ENCODE assay signal across 19 cellular contexts in genomic region chr2:176466918-176467452, GRCh38.
A peak's percentile ranks its signal among the peaks of the same experiment; 100 is the strongest.
DNase-seq lines count a peak whose midpoint lies in the region; ATAC-seq, FAIRE-seq and TF ChIP-seq lines count a peak whose summit lies in the region.
"Had no signal": no experiment of that assay in that cellular context is flagged by ENCODE, and none has a peak within 500 bp of the region (broad histone marks: within the 10 kb centered on the region; RNA-seq: fewer than 3 reads in every experiment).

No MANE protein-coding gene starts in this region.

- H3K27me3 Mint-ChIP-seq in Calu3 (ENCODE audit: unreplicated experiment), result no peaks in the 10 kb centered on the region

- ATAC-seq in K562, result no peak
- ATAC-seq: HepG2 had no signal

- POLR2A ChIA-PET in K562 (lab: Yijun Ruan, JAX), result no interaction called here

- DNase-seq in LNCaP clone FGC (ENCODE audit: low read depth) (peak; percentile 58), K562 (ENCODE audit: extremely low read depth in 1 of 4, low spot score in 3 of 4) (no peak), kidney tubule cell (ENCODE audit: low spot score) (peak; percentile 74), renal cortical epithelial cell (ENCODE audit: low read depth) (peak; percentile 97), Calu3 (no peak), Kasumi-1 (lab: John Stamatoyannopoulos, UW) (no peak), osteoblast (ENCODE audit: insufficient read length, low spot score, missing footprints) (no peak)
- DNase-seq: CD4-positive, CD25-positive, alpha-beta regulatory T cell; DMS 273 treated with DMSO at 0.1 percent for 48 hours; H9; KBM-7; NCI-H1092 treated with DMSO at 0.1 percent for 48 hours; NCI-H2081 treated with DMSO at 0.1 percent for 48 hours; NK-92 treated with Interleukin-12 subunit alpha and Interleukin-12 subunit beta, amount 100 ng/mL, for 24 hours; SIG-M5; SK-N-SH had no signal

- H3K4me1 ChIP-seq in K562 (replicated peaks in 1 of 2; ENCODE audit: control insufficient read depth in 2 of 2, insufficient read depth in 2 of 2, low read length in 2 of 2), result no peaks in the 10 kb centered on the region
- peaks cover 3% of the 10 kb centered on the region for H3K4me1 ChIP-seq in osteoblast (ENCODE audit: insufficient read depth, low read length)

- H3K4me3 Mint-ChIP-seq in Calu3 (ENCODE audit: low read depth, unreplicated experiment), result no peak overlapping the region
- H3K4me3 Mint-ChIP-seq: CD4-positive, CD25-positive, alpha-beta regulatory T cell; H9 had no signal

- TF ChIP-seq CTCF in LNCaP clone FGC (IDR thresholded peaks at IDR 0.05; ENCODE audit: control insufficient read depth, extremely low read depth, insufficient read depth), result no peak
- TF ChIP-seq CTCF in K562 (IDR thresholded peaks at IDR 0.05 in 2 of 3, conservative IDR thresholded peaks at IDR 0.05 in 1 of 3; ENCODE audit: insufficient read depth in 2 of 3, low read depth in 1 of 3, low read length in 3 of 3), result no peak
- no peak for TF ChIP-seq CTCF in Calu3 (IDR thresholded peaks at IDR 0.05; ENCODE audit: unreplicated experiment)
- no peak for TF ChIP-seq CTCF in osteoblast (IDR thresholded peaks at IDR 0.05; ENCODE audit: extremely low read depth, low read depth, low read length)

- no peak overlapping the region for H3K4me2 ChIP-seq in K562 (ENCODE audit: insufficient read depth, low read length)
- H3K4me2 ChIP-seq in osteoblast (ENCODE audit: insufficient read depth, low read length), result no peak overlapping the region
- H3K4me2 ChIP-seq: SK-N-SH had no signal

- H2AFZ ChIP-seq in K562 (ENCODE audit: low read depth, low read length) (no peak overlapping the region), osteoblast (ENCODE audit: low read length) (no peak overlapping the region)

- H3K27me3 ChIP-seq in K562 (ENCODE audit: control insufficient read depth in 2 of 2, insufficient read depth in 2 of 2, low read length in 2 of 2) (peaks cover 3 to 5% of the 10 kb centered on the region in 2 experiments; a peak in 4 of 5 replicates), osteoblast (ENCODE audit: insufficient read depth, low read length) (peaks cover 2% of the 10 kb centered on the region)

- peak; percentile 46 for FAIRE-seq in K562 (lab: Jason Lieb, UNC)
- FAIRE-seq: GM12891, HepG2 had no signal

- no peaks in the 10 kb centered on the region for H3K9me1 ChIP-seq in K562 (ENCODE audit: control insufficient read depth, insufficient read depth, low read length)

- in situ Hi-C loops in K562 (cut with MboI), result no loop called here

- no peak for TF ChIP-seq EP300 in K562 (IDR thresholded peaks at IDR 0.05; ENCODE audit: low read length)

- no peak overlapping the region for H3K9ac ChIP-seq in K562 (ENCODE audit: insufficient read depth in 1 of 2, low read depth in 2 of 2, low read length in 2 of 2)
- H3K9ac ChIP-seq: SK-N-SH had no signal

- H3K4me1 Mint-ChIP-seq in Calu3 (ENCODE audit: low read depth, unreplicated experiment), result no peaks in the 10 kb centered on the region
- H3K4me1 Mint-ChIP-seq: CD4-positive, CD25-positive, alpha-beta regulatory T cell had no signal

- H3K27ac Mint-ChIP-seq in Calu3 (ENCODE audit: unreplicated experiment), result no peak overlapping the region
- H3K27ac Mint-ChIP-seq: CD4-positive, CD25-positive, alpha-beta regulatory T cell; H9 had no signal

- 0% methylated on average over 5 of the region's 5 CpGs for WGBS in K562 (ENCODE audit: insufficient coverage, low coverage, missing lambda C conversion rate)

- H3K79me2 ChIP-seq in K562 (ENCODE audit: control insufficient read depth, insufficient read depth, low read length), result no peaks in the 10 kb centered on the region
- H3K79me2 ChIP-seq in osteoblast (ENCODE audit: insufficient read depth, low read length), result no peaks in the 10 kb centered on the region

- no peak for TF ChIP-seq RAD21 in K562 (CRISPR knock-in tag; conservative IDR thresholded peaks at IDR 0.05 in 1 of 2, IDR thresholded peaks at IDR 0.05 in 1 of 2)

- no TSS peak for BruUV-seq in K562 (replicated peaks; lab: Mats Ljungman, UMichigan)
- no TSS peak for BruUV-seq in Calu3 (replicated peaks; lab: Mats Ljungman, UMichigan)

- intact Hi-C loops in K562 (cut with micrococcal nuclease) (no loop called here), Calu3 (cut with micrococcal nuclease; ENCODE audit: unreplicated experiment) (no loop called here)

- CTCF ChIA-PET in K562 (lab: Yijun Ruan, JAX; ENCODE audit: low intra/inter-chr PET ratio), result no interaction called here
- CTCF ChIA-PET in Calu3 (lab: Charles Lee), result no interaction called here

- H3K4me3 ChIP-seq in LNCaP clone FGC (ENCODE audit: low read depth, low read length) (no peak overlapping the region), K562 (no peak overlapping the region), osteoblast (ENCODE audit: insufficient read depth, low read length) (no peak overlapping the region)

- H3K36me3 ChIP-seq in K562 (ENCODE audit: control insufficient read depth, insufficient read depth, low read length) (no peaks in the 10 kb centered on the region), osteoblast (ENCODE audit: insufficient read depth, low read length) (no peaks in the 10 kb centered on the region)

- H3K27ac ChIP-seq in K562 (ENCODE audit: extremely low read depth, low read depth, low read length) (no peak overlapping the region), osteoblast (ENCODE audit: low read depth, low read length) (no peak overlapping the region)
- H3K27ac ChIP-seq: RWPE1 had no signal

- H4K20me1 ChIP-seq in K562 (replicated peaks; ENCODE audit: control insufficient read depth, insufficient read depth, low read length) (no peaks in the 10 kb centered on the region), osteoblast (ENCODE audit: insufficient read depth, low read length) (no peaks in the 10 kb centered on the region)

- TF ChIP-seq POLR2A in K562 (conservative IDR thresholded peaks at IDR 0.05), result no peak

- H3K36me3 Mint-ChIP-seq in Calu3 (ENCODE audit: insufficient read depth, unreplicated experiment), result no peaks in the 10 kb centered on the region
- H3K36me3 Mint-ChIP-seq: CD4-positive, CD25-positive, alpha-beta regulatory T cell had no signal

- H3K9me3 ChIP-seq in K562 (replicated peaks; ENCODE audit: control insufficient read depth, insufficient read depth, low read depth, low read length), result no peaks in the 10 kb centered on the region
- no peaks in the 10 kb centered on the region for H3K9me3 ChIP-seq in osteoblast (ENCODE audit: low read depth, low read length)
- H3K9me3 ChIP-seq: SK-N-SH had no signal

- H3K9me3 Mint-ChIP-seq in Calu3 (ENCODE audit: low read depth, unreplicated experiment), result no peaks in the 10 kb centered on the region
- H3K9me3 Mint-ChIP-seq: H9 had no signal

TF ChIP-seq in K562, 482 proteins besides CTCF, POLR2A, EP300 and RAD21 (continues in another document):
- TF ChIP-seq BACH1 (tag; IDR thresholded peaks at IDR 0.05) (no peak), GTF2F1 (IDR thresholded peaks at IDR 0.05; ENCODE audit: low read depth, low read length) (no peak), DACH1 (IDR thresholded peaks at IDR 0.05; ENCODE audit: partially characterized antibody) (no peak), PHF20 (IDR thresholded peaks at IDR 0.05; ENCODE audit: partially characterized antibody) (no peak), ZSCAN29 (IDR thresholded peaks at IDR 0.05) (no peak), ZNF444 (CRISPR knock-in tag; IDR thresholded peaks at IDR 0.05) (no peak), SIN3B (IDR thresholded peaks at IDR 0.05; ENCODE audit: low read depth) (no peak), E2F5 (CRISPR knock-in tag; IDR thresholded peaks at IDR 0.05) (no peak), ZZZ3 (IDR thresholded peaks at IDR 0.05) (no peak), ELF4 (CRISPR knock-in tag; IDR thresholded peaks at IDR 0.05) (no peak), TEAD1 (CRISPR knock-in tag; IDR thresholded peaks at IDR 0.05) (no peak)
- TF ChIP-seq, protein P1, sequence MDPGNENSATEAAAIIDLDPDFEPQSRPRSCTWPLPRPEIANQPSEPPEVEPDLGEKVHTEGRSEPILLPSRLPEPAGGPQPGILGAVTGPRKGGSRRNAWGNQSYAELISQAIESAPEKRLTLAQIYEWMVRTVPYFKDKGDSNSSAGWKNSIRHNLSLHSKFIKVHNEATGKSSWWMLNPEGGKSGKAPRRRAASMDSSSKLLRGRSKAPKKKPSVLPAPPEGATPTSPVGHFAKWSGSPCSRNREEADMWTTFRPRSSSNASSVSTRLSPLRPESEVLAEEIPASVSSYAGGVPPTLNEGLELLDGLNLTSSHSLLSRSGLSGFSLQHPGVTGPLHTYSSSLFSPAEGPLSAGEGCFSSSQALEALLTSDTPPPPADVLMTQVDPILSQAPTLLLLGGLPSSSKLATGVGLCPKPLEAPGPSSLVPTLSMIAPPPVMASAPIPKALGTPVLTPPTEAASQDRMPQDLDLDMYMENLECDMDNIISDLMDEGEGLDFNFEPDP (CRISPR knock-in tag; IDR thresholded peaks at IDR 0.05), result no peak

Comparison
In these comparisons a context has a peak if more than half of its experiments do, and no peak if none do; other contexts are left out.
1. DNase-seq: peak in LNCaP clone FGC (single experiment), kidney tubule cell (single experiment) and renal cortical epithelial cell (single experiment); none in K562 (0 of 4), Calu3 (single experiment), Kasumi-1 (0 of 2) and osteoblast (single experiment).